ENCODE assay signal across 1 cellular context in the genomic region with DNA sequence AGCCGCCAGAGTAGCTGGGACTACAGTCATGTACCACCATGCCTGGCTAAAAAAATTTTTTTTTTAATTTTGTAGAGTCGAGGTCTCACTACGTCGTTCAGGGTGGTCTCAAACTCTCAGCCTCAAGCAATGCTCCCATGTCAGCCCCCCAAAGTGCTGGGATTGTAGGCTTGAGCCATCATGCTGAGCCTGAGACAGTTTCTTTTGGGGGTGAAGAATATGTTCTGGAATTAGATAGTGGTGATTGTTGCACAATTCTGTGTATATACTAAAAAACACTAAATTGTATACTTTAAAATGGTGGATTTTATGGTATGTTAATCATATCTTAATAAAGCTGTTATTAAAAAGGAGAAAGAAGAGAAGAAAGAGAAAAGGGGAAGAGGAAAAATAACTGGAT.
TF ChIP-seq lines count a peak whose summit lies in the region.

No MANE protein-coding gene starts in this region.

TF ChIP-seq in H1, 55 proteins besides CTCF, POLR2A, EP300 and RAD21:
- TF ChIP-seq, protein P1, sequence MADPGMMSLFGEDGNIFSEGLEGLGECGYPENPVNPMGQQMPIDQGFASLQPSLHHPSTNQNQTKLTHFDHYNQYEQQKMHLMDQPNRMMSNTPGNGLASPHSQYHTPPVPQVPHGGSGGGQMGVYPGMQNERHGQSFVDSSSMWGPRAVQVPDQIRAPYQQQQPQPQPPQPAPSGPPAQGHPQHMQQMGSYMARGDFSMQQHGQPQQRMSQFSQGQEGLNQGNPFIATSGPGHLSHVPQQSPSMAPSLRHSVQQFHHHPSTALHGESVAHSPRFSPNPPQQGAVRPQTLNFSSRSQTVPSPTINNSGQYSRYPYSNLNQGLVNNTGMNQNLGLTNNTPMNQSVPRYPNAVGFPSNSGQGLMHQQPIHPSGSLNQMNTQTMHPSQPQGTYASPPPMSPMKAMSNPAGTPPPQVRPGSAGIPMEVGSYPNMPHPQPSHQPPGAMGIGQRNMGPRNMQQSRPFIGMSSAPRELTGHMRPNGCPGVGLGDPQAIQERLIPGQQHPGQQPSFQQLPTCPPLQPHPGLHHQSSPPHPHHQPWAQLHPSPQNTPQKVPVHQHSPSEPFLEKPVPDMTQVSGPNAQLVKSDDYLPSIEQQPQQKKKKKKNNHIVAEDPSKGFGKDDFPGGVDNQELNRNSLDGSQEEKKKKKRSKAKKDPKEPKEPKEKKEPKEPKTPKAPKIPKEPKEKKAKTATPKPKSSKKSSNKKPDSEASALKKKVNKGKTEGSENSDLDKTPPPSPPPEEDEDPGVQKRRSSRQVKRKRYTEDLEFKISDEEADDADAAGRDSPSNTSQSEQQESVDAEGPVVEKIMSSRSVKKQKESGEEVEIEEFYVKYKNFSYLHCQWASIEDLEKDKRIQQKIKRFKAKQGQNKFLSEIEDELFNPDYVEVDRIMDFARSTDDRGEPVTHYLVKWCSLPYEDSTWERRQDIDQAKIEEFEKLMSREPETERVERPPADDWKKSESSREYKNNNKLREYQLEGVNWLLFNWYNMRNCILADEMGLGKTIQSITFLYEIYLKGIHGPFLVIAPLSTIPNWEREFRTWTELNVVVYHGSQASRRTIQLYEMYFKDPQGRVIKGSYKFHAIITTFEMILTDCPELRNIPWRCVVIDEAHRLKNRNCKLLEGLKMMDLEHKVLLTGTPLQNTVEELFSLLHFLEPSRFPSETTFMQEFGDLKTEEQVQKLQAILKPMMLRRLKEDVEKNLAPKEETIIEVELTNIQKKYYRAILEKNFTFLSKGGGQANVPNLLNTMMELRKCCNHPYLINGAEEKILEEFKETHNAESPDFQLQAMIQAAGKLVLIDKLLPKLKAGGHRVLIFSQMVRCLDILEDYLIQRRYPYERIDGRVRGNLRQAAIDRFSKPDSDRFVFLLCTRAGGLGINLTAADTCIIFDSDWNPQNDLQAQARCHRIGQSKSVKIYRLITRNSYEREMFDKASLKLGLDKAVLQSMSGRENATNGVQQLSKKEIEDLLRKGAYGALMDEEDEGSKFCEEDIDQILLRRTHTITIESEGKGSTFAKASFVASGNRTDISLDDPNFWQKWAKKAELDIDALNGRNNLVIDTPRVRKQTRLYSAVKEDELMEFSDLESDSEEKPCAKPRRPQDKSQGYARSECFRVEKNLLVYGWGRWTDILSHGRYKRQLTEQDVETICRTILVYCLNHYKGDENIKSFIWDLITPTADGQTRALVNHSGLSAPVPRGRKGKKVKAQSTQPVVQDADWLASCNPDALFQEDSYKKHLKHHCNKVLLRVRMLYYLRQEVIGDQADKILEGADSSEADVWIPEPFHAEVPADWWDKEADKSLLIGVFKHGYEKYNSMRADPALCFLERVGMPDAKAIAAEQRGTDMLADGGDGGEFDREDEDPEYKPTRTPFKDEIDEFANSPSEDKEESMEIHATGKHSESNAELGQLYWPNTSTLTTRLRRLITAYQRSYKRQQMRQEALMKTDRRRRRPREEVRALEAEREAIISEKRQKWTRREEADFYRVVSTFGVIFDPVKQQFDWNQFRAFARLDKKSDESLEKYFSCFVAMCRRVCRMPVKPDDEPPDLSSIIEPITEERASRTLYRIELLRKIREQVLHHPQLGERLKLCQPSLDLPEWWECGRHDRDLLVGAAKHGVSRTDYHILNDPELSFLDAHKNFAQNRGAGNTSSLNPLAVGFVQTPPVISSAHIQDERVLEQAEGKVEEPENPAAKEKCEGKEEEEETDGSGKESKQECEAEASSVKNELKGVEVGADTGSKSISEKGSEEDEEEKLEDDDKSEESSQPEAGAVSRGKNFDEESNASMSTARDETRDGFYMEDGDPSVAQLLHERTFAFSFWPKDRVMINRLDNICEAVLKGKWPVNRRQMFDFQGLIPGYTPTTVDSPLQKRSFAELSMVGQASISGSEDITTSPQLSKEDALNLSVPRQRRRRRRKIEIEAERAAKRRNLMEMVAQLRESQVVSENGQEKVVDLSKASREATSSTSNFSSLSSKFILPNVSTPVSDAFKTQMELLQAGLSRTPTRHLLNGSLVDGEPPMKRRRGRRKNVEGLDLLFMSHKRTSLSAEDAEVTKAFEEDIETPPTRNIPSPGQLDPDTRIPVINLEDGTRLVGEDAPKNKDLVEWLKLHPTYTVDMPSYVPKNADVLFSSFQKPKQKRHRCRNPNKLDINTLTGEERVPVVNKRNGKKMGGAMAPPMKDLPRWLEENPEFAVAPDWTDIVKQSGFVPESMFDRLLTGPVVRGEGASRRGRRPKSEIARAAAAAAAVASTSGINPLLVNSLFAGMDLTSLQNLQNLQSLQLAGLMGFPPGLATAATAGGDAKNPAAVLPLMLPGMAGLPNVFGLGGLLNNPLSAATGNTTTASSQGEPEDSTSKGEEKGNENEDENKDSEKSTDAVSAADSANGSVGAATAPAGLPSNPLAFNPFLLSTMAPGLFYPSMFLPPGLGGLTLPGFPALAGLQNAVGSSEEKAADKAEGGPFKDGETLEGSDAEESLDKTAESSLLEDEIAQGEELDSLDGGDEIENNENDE (IDR thresholded peaks at IDR 0.05; ENCODE audit: insufficient replicate concordance, low read length), result no peak
